In genomic region chr21:31180256-31181088, GRCh38 we compare ENCODE assay signal across 8 cellular contexts.
DNase-seq lines count a peak whose midpoint lies in the region; ATAC-seq, FAIRE-seq and TF ChIP-seq lines count a peak whose summit lies in the region.

No MANE protein-coding gene starts in this region.

- H3K4me3 ChIP-seq in A549 (no peak overlapping the region), heart left ventricle (no peak overlapping the region)

- H3K9me3 Mint-ChIP-seq in activated CD8-positive, alpha-beta T cell treated with anti-CD3 and anti-CD28 coated beads, Interleukin-2, amount 10 ng/mL, durations not matched to agents 7 days and 5 days (ENCODE audit: insufficient read depth), result no peaks in the 10 kb centered on the region

- H3K27me3 Mint-ChIP-seq in activated CD8-positive, alpha-beta T cell treated with anti-CD3 and anti-CD28 coated beads, Interleukin-2, amount 10 ng/mL, durations not matched to agents 7 days and 5 days (ENCODE audit: low read depth), result no peaks in the 10 kb centered on the region

- H3K27ac Mint-ChIP-seq in activated CD8-positive, alpha-beta T cell treated with anti-CD3 and anti-CD28 coated beads, Interleukin-2, amount 10 ng/mL, durations not matched to agents 7 days and 5 days, result no peak overlapping the region

- FAIRE-seq in A549 (lab: Jason Lieb, UNC), result no peak

- CTCF ChIA-PET in A549 (lab: Yijun Ruan, JAX), result interaction anchor here (0.6 to 7.0 kb wide), 12 partner anchors 9 to 407 kb away, joined by 3 to 74 read pairs (median 4); no protein-coding TSS in a partner anchor
- CTCF ChIA-PET in activated CD8-positive, alpha-beta T cell treated with anti-CD3 and anti-CD28 coated beads, Interleukin-2, amount 10 ng/mL, durations not matched to agents 7 days and 5 days (lab: Charles Lee), result interaction anchor here (0.7 to 6.5 kb wide), 32 partner anchors 8 to 411 kb away, joined by 3 to 68 read pairs (median 9); no protein-coding TSS in a partner anchor

- no peaks in the 10 kb centered on the region for H3K9me3 ChIP-seq in A549
- no peaks in the 10 kb centered on the region for H3K9me3 ChIP-seq in heart left ventricle

- peak; percentile 9 to 23 for DNase-seq in A549 (ENCODE audit: low read depth in 1 of 2, low spot score in 1 of 2)
- DNase-seq in G401 (ENCODE audit: low spot score), result peak; percentile 80
- peak; percentile 34 for DNase-seq in NCI-H2029 (lab: John Stamatoyannopoulos, UW)
- DNase-seq in activated CD8-positive, alpha-beta T cell treated with anti-CD3 and anti-CD28 coated beads, Interleukin-2, amount 10 ng/mL, durations not matched to agents 7 days and 5 days, result peak; percentile 43
- DNase-seq in heart left ventricle, result no peak
- DNase-seq in superior temporal gyrus (ENCODE audit: extremely low spot score), result peak; percentile 93

- no peaks in the 10 kb centered on the region for H3K36me3 ChIP-seq in heart left ventricle

- peak; percentile 61 to 73; a peak in 2 of 6 replicates for ATAC-seq in A549
- no peak for ATAC-seq in activated CD8-positive, alpha-beta T cell treated with anti-CD3 and anti-CD28 coated beads, Interleukin-2, amount 10 ng/mL, durations not matched to agents 7 days and 5 days
- ATAC-seq in heart left ventricle, result peak in 2 of 4 donors; percentile 37 to 43
- ATAC-seq in GM18511 (IDR thresholded peaks at IDR 0.05; ENCODE audit: unreplicated experiment), result no peak
- ATAC-seq in HG03439 (IDR thresholded peaks at IDR 0.05; ENCODE audit: unreplicated experiment), result no peak

- POLR2A ChIA-PET in A549 (lab: Yijun Ruan, JAX), result no interaction called here
- POLR2A ChIA-PET in activated CD8-positive, alpha-beta T cell treated with anti-CD3 and anti-CD28 coated beads, Interleukin-2, amount 10 ng/mL, durations not matched to agents 7 days and 5 days (lab: Charles Lee), result interaction anchor here (0.9 to 2.4 kb wide), 5 partner anchors 15 to 378 kb away, joined by 3 to 12 read pairs (median 7); no protein-coding TSS in a partner anchor

- 2% methylated on average over 5 of the region's 5 CpGs for WGBS in A549 (ENCODE audit: missing lambda C conversion rate)
- 41 to 49% (median 49%) methylated on average over 5 of the region's 5 CpGs for WGBS in heart left ventricle, 4 donors

- peaks cover 23% of the 10 kb centered on the region for H3K36me3 Mint-ChIP-seq in activated CD8-positive, alpha-beta T cell treated with anti-CD3 and anti-CD28 coated beads, Interleukin-2, amount 10 ng/mL, durations not matched to agents 7 days and 5 days (ENCODE audit: low read depth)

- no peak overlapping the region for H3K4me3 Mint-ChIP-seq in activated CD8-positive, alpha-beta T cell treated with anti-CD3 and anti-CD28 coated beads, Interleukin-2, amount 10 ng/mL, durations not matched to agents 7 days and 5 days

- intact Hi-C loops in heart left ventricle (cut with DNase I), result loop anchor here (1.0 to 5.0 kb wide), 4 partner anchors 80 to 83 kb away; no protein-coding TSS in a partner anchor

- no peaks in the 10 kb centered on the region for H3K27me3 ChIP-seq in heart left ventricle

- in situ Hi-C loops in G401 (cut with HindIII; ENCODE audit: low sequenced_read_pairs), result no loop called here

- TF ChIP-seq POLR2A in A549 (IDR thresholded peaks at IDR 0.05; ENCODE audit: low read length), result no peak
- TF ChIP-seq POLR2A in heart left ventricle (IDR thresholded peaks at IDR 0.05), result no peak

- H3K27ac ChIP-seq in A549, result no peak overlapping the region
- H3K27ac ChIP-seq in heart left ventricle, result no peak overlapping the region

- TF ChIP-seq CTCF in A549 (IDR thresholded peaks at IDR 0.05), result peak; percentile 27; the same call in 2 of the 3 replicates
- peak; percentile 38 to 72 (median 56) for TF ChIP-seq CTCF in heart left ventricle (IDR thresholded peaks at IDR 0.05)

- no peak for TF ChIP-seq EP300 in A549 (IDR thresholded peaks at IDR 0.05)

- TF ChIP-seq RAD21 in A549 (conservative IDR thresholded peaks at IDR 0.05 in 1 of 2, IDR thresholded peaks at IDR 0.05 in 1 of 2), result peak; percentile 14 to 24; a peak in 1 of 5 replicates

- H3K4me1 Mint-ChIP-seq in activated CD8-positive, alpha-beta T cell treated with anti-CD3 and anti-CD28 coated beads, Interleukin-2, amount 10 ng/mL, durations not matched to agents 7 days and 5 days (ENCODE audit: low read depth), result peaks cover 59% of the 10 kb centered on the region

- H3K4me1 ChIP-seq in A549 (no peaks in the 10 kb centered on the region), heart left ventricle (peaks cover 0 to 16% (median 0%) of the 10 kb centered on the region in 12 donors)

- no peak overlapping the region for H3K4me2 ChIP-seq in A549

TF ChIP-seq in A549, 52 proteins besides CTCF, POLR2A, EP300 and RAD21:
- TF ChIP-seq EHMT2 (IDR thresholded peaks at IDR 0.05; ENCODE audit: low read depth), result no peak
- TF ChIP-seq SMC3 (IDR thresholded peaks at IDR 0.05), result peak; percentile 41; the same call in 2 of the 3 replicates
- no peak for TF ChIP-seq MAX (IDR thresholded peaks at IDR 0.05)

Comparison
In these comparisons a context has a peak if more than half of its experiments do, and no peak if none do; other contexts are left out.
1. ATAC-seq: peak in A549 (2 of 2); none in activated CD8-positive, alpha-beta T cell treated with anti-CD3 and anti-CD28 coated beads, Interleukin-2, amount 10 ng/mL, durations not matched to agents 7 days and 5 days (single experiment), GM18511 (single experiment) and HG03439 (single experiment).
2. DNase-seq: peak in A549 (2 of 2), G401 (single experiment), NCI-H2029 (single experiment), activated CD8-positive, alpha-beta T cell treated with anti-CD3 and anti-CD28 coated beads, Interleukin-2, amount 10 ng/mL, durations not matched to agents 7 days and 5 days (single experiment) and superior temporal gyrus (single experiment); none in heart left ventricle (0 of 5).